6 cellular contexts compared by ENCODE assay signal in the genomic region with DNA sequence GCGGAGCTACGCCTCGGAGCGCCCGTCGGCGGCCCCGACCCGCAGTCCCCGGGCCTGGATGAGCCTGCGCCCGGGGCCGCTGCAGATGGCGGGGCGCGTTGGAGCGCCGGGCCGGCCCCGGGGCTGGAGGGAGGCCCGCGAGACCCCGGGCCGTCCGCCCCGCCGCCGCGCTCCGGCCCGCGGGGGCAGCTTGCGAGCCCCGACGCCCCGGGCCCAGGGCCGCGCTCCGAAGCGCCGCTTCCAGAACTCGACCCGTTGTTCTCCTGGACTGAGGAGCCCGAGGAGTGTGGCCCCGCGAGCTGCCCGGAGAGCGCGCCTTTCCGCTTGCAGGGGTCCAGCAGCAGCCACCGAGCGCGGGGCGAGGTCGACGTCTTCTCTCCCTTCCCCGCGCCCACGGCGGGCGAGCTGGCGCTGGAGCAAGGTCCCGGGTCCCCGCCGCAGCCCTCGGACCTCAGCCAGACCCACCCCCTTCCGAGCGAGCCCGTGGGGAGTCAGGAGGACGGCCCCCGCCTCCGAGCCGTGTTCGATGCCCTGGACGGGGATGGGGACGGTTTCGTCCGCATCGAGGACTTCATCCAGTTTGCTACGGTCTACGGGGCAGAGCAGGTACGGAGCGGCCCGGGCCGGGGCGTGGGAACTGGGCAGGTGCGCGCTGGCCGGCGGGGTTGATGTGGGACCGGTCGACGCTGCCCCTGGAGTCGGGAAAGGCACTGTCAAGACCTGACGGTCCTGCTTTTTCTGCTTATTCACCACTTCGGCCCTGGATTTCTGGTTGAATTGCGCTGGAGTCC. TPM values are rescaled to one million over a fixed set of nuclear protein-coding genes. Genes with fewer than 3 reads are reported as not detected.
DNase-seq lines count a peak whose midpoint lies in the region; ATAC-seq and TF ChIP-seq lines count a peak whose summit lies in the region.

No MANE protein-coding gene starts in this region.

- peak overlapping the region; percentile 95 for H3K18ac ChIP-seq in neuronal stem cell (ENCODE audit: low read length)

- no peak overlapping the region for H2BK15ac ChIP-seq in neuronal stem cell (ENCODE audit: low read length)

- peak overlapping the region; percentile 65 for H4K8ac ChIP-seq in neuronal stem cell (ENCODE audit: low read depth, low read length)

- peak overlapping the region; percentile 82 for H3K14ac ChIP-seq in neuronal stem cell (ENCODE audit: low read length)

- H3K36me3 ChIP-seq in mammary epithelial cell (ENCODE audit: insufficient read depth, low read length) (no peaks in the 10 kb centered on the region), neuronal stem cell (replicated peaks in 1 of 2; ENCODE audit: control insufficient read depth in 2 of 2, insufficient read depth in 2 of 2, low read length in 2 of 2) (peaks cover 4 to 39% of the 10 kb centered on the region in 2 donors)

- H2BK5ac ChIP-seq in neuronal stem cell (ENCODE audit: low read length): peak overlapping the region; percentile 66

- peaks cover 35% of the 10 kb centered on the region for H3K79me2 ChIP-seq in mammary epithelial cell (ENCODE audit: insufficient read depth, low read length)

- H3K9me3 ChIP-seq in mammary epithelial cell (replicated peaks; ENCODE audit: insufficient read depth, low read length): no peaks in the 10 kb centered on the region
- no peaks in the 10 kb centered on the region for H3K9me3 ChIP-seq in neuronal stem cell (replicated peaks in 1 of 2; ENCODE audit: control insufficient read depth in 2 of 2, insufficient read depth in 1 of 2, low read depth in 1 of 2, low read length in 2 of 2)

- peaks cover 36% of the 10 kb centered on the region for H3K4me1 ChIP-seq in mammary epithelial cell (ENCODE audit: insufficient read depth, low read length)
- peaks cover 7 to 14% of the 10 kb centered on the region in 2 donors for H3K4me1 ChIP-seq in neuronal stem cell (ENCODE audit: control insufficient read depth in 2 of 2, insufficient read depth in 1 of 2, low read depth in 1 of 2, low read length in 2 of 2)

- H3K4me1 Mint-ChIP-seq in CD14-positive monocyte: peaks cover 26% of the 10 kb centered on the region

- peaks cover 18% of the 10 kb centered on the region for H3K79me1 ChIP-seq in neuronal stem cell (ENCODE audit: low read depth, low read length)

- in situ Hi-C loops in mammary epithelial cell (cut with MboI; ENCODE audit: low sequenced_read_pairs in 2 of 2): no loop called here

- no peaks in the 10 kb centered on the region for H4K20me1 ChIP-seq in mammary epithelial cell (ENCODE audit: insufficient read depth, low read length)

- H3K4me3 Mint-ChIP-seq in CD14-positive monocyte: peak overlapping the region; percentile 76 to 87

- 1% methylated on average over 34 of the region's 97 CpGs for WGBS in mammary epithelial cell (ENCODE audit: low coverage, missing lambda C conversion rate)
- WGBS in neuronal stem cell (ENCODE audit: extremely low coverage in 2 of 2, insufficient read length in 2 of 2, insufficient replicate concordance in 1 of 2), 2 donors: no CpG with 5 or more reads among the region's 97 CpGs

- peak overlapping the region; percentile 91 for H2AFZ ChIP-seq in mammary epithelial cell (ENCODE audit: low read depth, low read length)
- peak overlapping the region; percentile 56 for H2AFZ ChIP-seq in neuronal stem cell (ENCODE audit: low read length)

- dilution Hi-C loops in mammary epithelial cell (cut with HindIII; ENCODE audit: low sequenced_read_pairs): no loop called here

- H2BK12ac ChIP-seq in neuronal stem cell (ENCODE audit: low read length): no peak overlapping the region

- peaks cover 7% of the 10 kb centered on the region in 2 donors for H3K36me3 Mint-ChIP-seq in CD14-positive monocyte

- peak overlapping the region; percentile 54 to 82 (median 72) for H3K4me3 ChIP-seq in mammary epithelial cell (replicated peaks in 1 of 3; ENCODE audit: insufficient read depth in 1 of 3, low read depth in 2 of 3, low read length in 3 of 3)
- peak overlapping the region; percentile 87 to 99 for H3K4me3 ChIP-seq in neuronal stem cell (ENCODE audit: low read length in 2 of 2)

- H3K27ac Mint-ChIP-seq in CD14-positive monocyte: peak overlapping the region in 1 of 7 donors; percentile 8

- no peak overlapping the region for H2BK120ac ChIP-seq in neuronal stem cell (ENCODE audit: low read depth, low read length)

- TF ChIP-seq CTCF in CD14-positive monocyte (IDR thresholded peaks at IDR 0.05): no peak
- TF ChIP-seq CTCF in mammary epithelial cell (conservative IDR thresholded peaks at IDR 0.05 in 1 of 2, IDR thresholded peaks at IDR 0.05 in 1 of 2; ENCODE audit: extremely low read depth in 1 of 2, insufficient read depth in 1 of 2, low read depth in 1 of 2, low read length in 2 of 2): no peak

- no peak overlapping the region for H4K91ac ChIP-seq in neuronal stem cell (ENCODE audit: low read depth, low read length, poor library complexity)

- intact Hi-C loops in CD14-positive monocyte (cut with micrococcal nuclease) (no loop called here), mammary epithelial cell (cut with micrococcal nuclease) (loop anchor here (5.0 kb wide), 1 partner anchor 61 kb away; no protein-coding TSS in a partner anchor)

- peaks cover 0 to 9% (median 0%) of the 10 kb centered on the region in 7 donors for H3K9me3 Mint-ChIP-seq in CD14-positive monocyte

- CTCF ChIA-PET in mammary epithelial cell (lab: Charles Lee; ENCODE audit: low non-redundant PET): no interaction called here

- H3K27me3 ChIP-seq in mammary epithelial cell (ENCODE audit: insufficient read depth, low read length) (no peaks in the 10 kb centered on the region), neuronal stem cell (ENCODE audit: control insufficient read depth in 3 of 3, insufficient read depth in 3 of 3, low read depth in 1 of 3, low read length in 3 of 3) (peaks cover 11 to 18% (median 12%) of the 10 kb centered on the region in 3 experiments)

- H3K4me2 ChIP-seq in mammary epithelial cell (ENCODE audit: insufficient read depth, low read depth, low read length) (peak overlapping the region; percentile 96), neuronal stem cell (ENCODE audit: insufficient read depth, low read length, poor library complexity, severe bottlenecking) (peak overlapping the region; percentile 96)

- H3K9ac ChIP-seq in mammary epithelial cell (ENCODE audit: insufficient read depth, low read length) (no peak overlapping the region), neuronal stem cell (ENCODE audit: low read depth, low read length, poor library complexity) (peak overlapping the region; percentile 96)

- no peak overlapping the region for H3K27ac ChIP-seq in mammary epithelial cell (ENCODE audit: insufficient read depth, low read depth, low read length)
- H3K27ac ChIP-seq in neuronal stem cell (replicated peaks; ENCODE audit: low read length): no peak overlapping the region

- ATAC-seq in HG02970 (IDR thresholded peaks at IDR 0.05; ENCODE audit: low FRiP score, unreplicated experiment): peak; percentile 13

- peak overlapping the region; percentile 98 for H2AK5ac ChIP-seq in neuronal stem cell (ENCODE audit: low read depth, low read length)

- no TSS peak for BruUV-seq in mammary epithelial cell (replicated peaks; lab: Mats Ljungman, UMichigan)

- peak overlapping the region; percentile 100 for H3K23ac ChIP-seq in neuronal stem cell (ENCODE audit: low read depth, low read length, poor library complexity)

- DNase-seq in CD14-positive monocyte (ENCODE audit: low spot score) (no peak), mammary epithelial cell (peak; percentile 16), neuronal stem cell (ENCODE audit: low spot score) (no peak), SIG-M5 (lab: John Stamatoyannopoulos, UW) (no peak), NCI-H526 treated with DMSO at 0.1 percent for 48 hours (lab: John Stamatoyannopoulos, UW) (no peak)

- peak overlapping the region; percentile 76 for H3K4ac ChIP-seq in neuronal stem cell (ENCODE audit: low read length)

- peaks cover 29 to 41% (median 40%) of the 10 kb centered on the region in 3 donors for H3K27me3 Mint-ChIP-seq in CD14-positive monocyte (ENCODE audit: low read depth in 3 of 3)

RNA-seq across cellular contexts. Expression of a gene that starts 0.9 kb away (rescaled TPM):
- polyA plus RNA-seq in CD14-positive monocyte (under 1 TPM; 0.37 to 0.49 TPM), mammary epithelial cell (7.3 TPM)
- 10 to 100 TPM; 14.2 to 30.4 TPM for total RNA-seq in mammary epithelial cell
- polyA minus RNA-seq in mammary epithelial cell: 74.8 TPM
- polyA plus RNA-seq in neuronal stem cell (2013, experiment 1 of 2): 24.4 TPM
- polyA plus RNA-seq in neuronal stem cell (2013, experiment 2 of 2): 24.0 TPM

RNA-seq across cellular contexts. Expression of a gene that starts 24.6 kb away (rescaled TPM):
- polyA plus RNA-seq in CD14-positive monocyte (1 to 10 TPM; 5.7 to 8.7 TPM), mammary epithelial cell (14.5 TPM)
- 10 to 100 TPM; 19.2 to 26.6 TPM for total RNA-seq in mammary epithelial cell
- 10.2 TPM for polyA minus RNA-seq in mammary epithelial cell
- polyA plus RNA-seq in neuronal stem cell (2013, experiment 1 of 2): 17.1 TPM
- polyA plus RNA-seq in neuronal stem cell (2013, experiment 2 of 2): 17.8 TPM

RNA-seq across cellular contexts. Expression of a gene that starts 29.3 kb away (rescaled TPM):
- polyA plus RNA-seq in CD14-positive monocyte (10 to 100 TPM; 26.9 to 31.4 TPM), mammary epithelial cell (88.6 TPM)
- 10 to 100 TPM; 64.7 to 74.4 TPM for total RNA-seq in mammary epithelial cell
- polyA minus RNA-seq in mammary epithelial cell: 35.0 TPM
- 329 TPM for polyA plus RNA-seq in neuronal stem cell (2013, experiment 1 of 2)
- 313 TPM for polyA plus RNA-seq in neuronal stem cell (2013, experiment 2 of 2)

RNA-seq across cellular contexts. Expression of a gene that starts 44.5 kb away (rescaled TPM):
- polyA plus RNA-seq in CD14-positive monocyte (10 to 100 TPM; 18.2 to 39.8 TPM), mammary epithelial cell (73.2 TPM)
- 10 to 100 TPM; 31.3 to 44.5 TPM for total RNA-seq in mammary epithelial cell
- polyA minus RNA-seq in mammary epithelial cell: 77.1 TPM
- polyA plus RNA-seq in neuronal stem cell (2013, experiment 1 of 2): 30.5 TPM
- 28.5 TPM for polyA plus RNA-seq in neuronal stem cell (2013, experiment 2 of 2)

RNA-seq across cellular contexts. Expression of a gene that starts 56.0 kb away (rescaled TPM):
- polyA plus RNA-seq in CD14-positive monocyte (10 to 100 TPM; 88.1 to 88.5 TPM), mammary epithelial cell (155 TPM)
- total RNA-seq in mammary epithelial cell: 10 to 100 TPM; 49.8 to 83.9 TPM
- polyA minus RNA-seq in mammary epithelial cell: 129 TPM
- 68.8 TPM for polyA plus RNA-seq in neuronal stem cell (2013, experiment 1 of 2)
- polyA plus RNA-seq in neuronal stem cell (2013, experiment 2 of 2): 73.1 TPM
